ENCODE assay signal across 23 cellular contexts in the genomic region with DNA sequence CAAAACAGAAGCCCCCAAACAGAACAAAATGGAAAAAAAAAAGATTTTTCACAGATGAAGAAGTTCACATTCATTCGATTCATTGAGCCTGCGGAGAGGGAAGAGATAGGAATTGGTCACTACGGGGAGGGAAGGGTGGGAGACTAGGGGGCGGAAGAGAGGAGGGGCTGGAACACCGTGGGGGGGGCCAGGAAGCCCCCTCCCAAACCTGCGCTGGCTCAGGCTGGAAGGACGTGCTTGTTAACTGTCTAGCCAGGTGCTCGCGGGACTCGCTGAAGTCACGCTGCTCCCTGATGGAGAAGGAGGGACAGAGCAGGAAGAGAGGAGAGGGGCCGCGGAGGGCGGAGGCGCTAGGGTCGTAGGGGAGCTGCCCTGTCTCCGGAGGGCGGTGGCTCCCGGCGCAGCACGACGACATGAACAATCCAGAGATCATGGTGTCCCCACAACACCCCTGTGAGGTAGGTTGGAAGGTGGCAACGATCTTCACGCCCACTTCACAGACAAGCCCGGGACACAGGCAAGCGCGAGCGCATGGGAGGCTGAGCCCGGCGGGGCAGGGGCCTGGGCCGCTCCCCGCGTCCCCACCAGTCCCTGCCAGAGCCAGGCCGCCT. TPM values are rescaled to one million over a fixed set of nuclear protein-coding genes. Genes with fewer than 3 reads are reported as not detected.
DNase-seq lines count a peak whose midpoint lies in the region; ATAC-seq and TF ChIP-seq lines count a peak whose summit lies in the region.
"Had no signal": no experiment of that assay in that cellular context is flagged by ENCODE, and none has a peak within 500 bp of the region (broad histone marks: within the 10 kb centered on the region; RNA-seq: fewer than 3 reads in every experiment).

No MANE protein-coding gene starts in this region.

- TF ChIP-seq CTCF in HEK293 (tag by site-specific recombination; IDR thresholded peaks at IDR 0.05) (no peak), WTC11 (IDR thresholded peaks at IDR 0.05) (no peak), sigmoid colon (IDR thresholded peaks at IDR 0.05) (no peak)

- CTCF ChIA-PET in HEK293 (lab: Yijun Ruan, JAX) = no interaction called here
- CTCF ChIA-PET in WTC11 (lab: Charles Lee) = interaction anchor here (0.6 to 1.1 kb wide), 3 partner anchors 21 to 288 kb away, joined by 3 to 4 read pairs (median 4); a partner anchor contains a TSS

- H3K4me1 ChIP-seq in HEK293 (ENCODE audit: control insufficient read depth, insufficient read depth, low read length) (no peaks in the 10 kb centered on the region), sigmoid colon (peaks cover 0 to 15% (median 9%) of the 10 kb centered on the region in 4 donors)
- H3K4me1 ChIP-seq: pancreas, tibial artery had no signal

- intact Hi-C loops in sigmoid colon (cut with DNase I) = no loop called here

- no peak for TF ChIP-seq EP300 in sigmoid colon (IDR thresholded peaks at IDR 0.05)

- H3K4me3 ChIP-seq in HEK293 (ENCODE audit: low read depth, low read length) = no peak overlapping the region
- H3K4me3 ChIP-seq in sigmoid colon = no peak overlapping the region
- H3K4me3 ChIP-seq: pancreas, skin epidermis, tibial artery had no signal

- DNase-seq in WTC11 (ENCODE audit: low spot score) (peak; percentile 48), iPS-NIHi11 (ENCODE audit: low spot score) (peak; percentile 61), sigmoid colon (no peak), NCI-H2107 (lab: John Stamatoyannopoulos, UW) (no peak), NCI-H1092 (lab: John Stamatoyannopoulos, UW) (no peak)
- no peak for DNase-seq in naive thymus-derived CD8-positive, alpha-beta T cell
- DNase-seq: activated CD4-positive, alpha-beta T cell treated with anti-CD3 and anti-CD28 coated beads for 36 hours; activated naive CD4-positive, alpha-beta T cell treated with anti-CD3 and anti-CD28 coated beads, Interleukin-2, amount 10 ng/mL, durations not matched to agents 7 days and 5 days; activated T-cell treated with anti-CD3 and anti-CD28 coated beads, Interleukin-2, amount 50 U/mL, for 72 hours; AML-193; DND-41; HFFc6; NCI-H1436; NCI-H2171 treated with DMSO at 0.1 percent for 48 hours; NCI-H526; stimulated activated naive CD4-positive, alpha-beta T cell; tibial artery had no signal

- H3K4me1 Mint-ChIP-seq in WTC11 = peaks cover 7% of the 10 kb centered on the region
- peaks cover 0 to 2% (median 0%) of the 10 kb centered on the region in 4 donors for H3K4me1 Mint-ChIP-seq in naive thymus-derived CD8-positive, alpha-beta T cell
- H3K4me1 Mint-ChIP-seq: activated CD4-positive, alpha-beta T cell treated with anti-CD3 and anti-CD28 coated beads for 36 hours; activated naive CD4-positive, alpha-beta T cell treated with anti-CD3 and anti-CD28 coated beads, Interleukin-2, amount 10 ng/mL, durations not matched to agents 7 days and 5 days had no signal

- H3K36me3 ChIP-seq in HEK293 (ENCODE audit: control insufficient read depth in 2 of 2, insufficient read depth in 1 of 2, low read length in 2 of 2) (peaks cover 10 to 56% of the 10 kb centered on the region in 2 experiments; a peak in 2 of 3 replicates), sigmoid colon (peaks cover 45 to 53% (median 52%) of the 10 kb centered on the region in 4 donors)

- no peaks in the 10 kb centered on the region for H3K9me3 Mint-ChIP-seq in WTC11
- H3K9me3 Mint-ChIP-seq in naive thymus-derived CD8-positive, alpha-beta T cell = no peaks in the 10 kb centered on the region
- H3K9me3 Mint-ChIP-seq: activated naive CD4-positive, alpha-beta T cell treated with anti-CD3 and anti-CD28 coated beads, Interleukin-2, amount 10 ng/mL, durations not matched to agents 7 days and 5 days; activated T-cell treated with anti-CD3 and anti-CD28 coated beads, Interleukin-2, amount 50 U/mL, for 72 hours; HFFc6 had no signal

- H3K27me3 Mint-ChIP-seq in WTC11 (ENCODE audit: low read depth) = no peaks in the 10 kb centered on the region
- H3K27me3 Mint-ChIP-seq in naive thymus-derived CD8-positive, alpha-beta T cell = no peaks in the 10 kb centered on the region
- H3K27me3 Mint-ChIP-seq: activated CD4-positive, alpha-beta T cell treated with anti-CD3 and anti-CD28 coated beads for 36 hours; activated naive CD4-positive, alpha-beta T cell treated with anti-CD3 and anti-CD28 coated beads, Interleukin-2, amount 10 ng/mL, durations not matched to agents 7 days and 5 days had no signal

- TF ChIP-seq POLR2A in sigmoid colon (IDR thresholded peaks at IDR 0.05) = no peak

- peak; percentile 46 for ATAC-seq in WTC11
- ATAC-seq in naive thymus-derived CD8-positive, alpha-beta T cell = no peak
- ATAC-seq: activated CD4-positive, alpha-beta T cell treated with anti-CD3 and anti-CD28 coated beads for 36 hours; activated T-cell treated with anti-CD3 and anti-CD28 coated beads, Interleukin-2, amount 50 U/mL, for 72 hours; pancreas had no signal

- no peak overlapping the region for H3K27ac ChIP-seq in HEK293 (ENCODE audit: extremely low read depth, low read depth, low read length)
- peak overlapping the region; percentile 19 to 48 (median 42) for H3K27ac ChIP-seq in sigmoid colon
- H3K27ac ChIP-seq: pancreas, tibial artery had no signal

- H3K27ac Mint-ChIP-seq in WTC11 = peak overlapping the region; percentile 86
- no peak overlapping the region for H3K27ac Mint-ChIP-seq in naive thymus-derived CD8-positive, alpha-beta T cell
- H3K27ac Mint-ChIP-seq: activated CD4-positive, alpha-beta T cell treated with anti-CD3 and anti-CD28 coated beads for 36 hours; activated naive CD4-positive, alpha-beta T cell treated with anti-CD3 and anti-CD28 coated beads, Interleukin-2, amount 10 ng/mL, durations not matched to agents 7 days and 5 days; activated T-cell treated with anti-CD3 and anti-CD28 coated beads, Interleukin-2, amount 50 U/mL, for 72 hours; HFFc6 had no signal

- 82 to 85% methylated on average over 34 of the region's 34 CpGs for WGBS in sigmoid colon, 2 donors

- H3K9me3 ChIP-seq in HEK293 (ENCODE audit: control insufficient read depth, insufficient read depth, low read depth, low read length) = no peaks in the 10 kb centered on the region
- H3K9me3 ChIP-seq in sigmoid colon = no peaks in the 10 kb centered on the region
- H3K9me3 ChIP-seq: pancreas, tibial artery had no signal

- H3K36me3 Mint-ChIP-seq in WTC11 = peaks cover 41% of the 10 kb centered on the region
- peaks cover 0 to 49% (median 0%) of the 10 kb centered on the region in 3 donors for H3K36me3 Mint-ChIP-seq in naive thymus-derived CD8-positive, alpha-beta T cell

- H3K27me3 ChIP-seq in sigmoid colon = no peaks in the 10 kb centered on the region
- H3K27me3 ChIP-seq: pancreas, tibial artery had no signal

- H3K4me3 Mint-ChIP-seq in WTC11 = no peak overlapping the region
- H3K4me3 Mint-ChIP-seq in naive thymus-derived CD8-positive, alpha-beta T cell = no peak overlapping the region
- H3K4me3 Mint-ChIP-seq: activated CD4-positive, alpha-beta T cell treated with anti-CD3 and anti-CD28 coated beads for 36 hours; activated naive CD4-positive, alpha-beta T cell treated with anti-CD3 and anti-CD28 coated beads, Interleukin-2, amount 10 ng/mL, durations not matched to agents 7 days and 5 days; activated T-cell treated with anti-CD3 and anti-CD28 coated beads, Interleukin-2, amount 50 U/mL, for 72 hours; HFFc6 had no signal

- POLR2A ChIA-PET in HEK293 (lab: Yijun Ruan, JAX) (no interaction called here), WTC11 (lab: Charles Lee) (no interaction called here)
- POLR2A ChIA-PET in naive thymus-derived CD8-positive, alpha-beta T cell (lab: Charles Lee) = no interaction called here

RNA-seq across cellular contexts. Expression of a gene that starts 10.5 kb away (rescaled TPM):
- total RNA-seq in WTC11 (2021) (528 to 572 TPM (median 549 TPM) in 3 replicates), sigmoid colon (10 to 100 TPM; 63.9 to 96.9 (median 90.8) TPM)
- 100 to 1,000 TPM in 2 of 3 donors, 10 to 100 TPM in 1; 91.9 to 232 (median 127) TPM for polyA plus RNA-seq in sigmoid colon
- 100 to 1,000 TPM; 159 to 167 TPM for total RNA-seq in naive thymus-derived CD8-positive, alpha-beta T cell
- 10 to 100 TPM; 14.5 to 26.2 (median 14.7) TPM for polyA plus RNA-seq in naive thymus-derived CD8-positive, alpha-beta T cell

RNA-seq across cellular contexts. Expression of a gene that starts 19.4 kb away (rescaled TPM):
- total RNA-seq in WTC11 (2021) = 0.18 to 0.35 TPM (median 0.21 TPM) in 3 replicates
- 1 to 10 TPM in 2 of 4 donors, not detected in 2; 1.1 to 1.4 TPM for total RNA-seq in sigmoid colon
- 1 to 10 TPM in 2 of 3 donors, under 1 TPM in 1; 0.60 to 1.2 (median 1.1) TPM for polyA plus RNA-seq in sigmoid colon
- under 1 TPM; 0.62 to 0.96 TPM for total RNA-seq in naive thymus-derived CD8-positive, alpha-beta T cell
- under 1 TPM in 1 of 3 donors, not detected in 2; 0.38 TPM for polyA plus RNA-seq in naive thymus-derived CD8-positive, alpha-beta T cell
- total RNA-seq: HFFc6, lung microvascular endothelial cell, MCF 10A had no signal
- polyA plus RNA-seq: keratinocyte had no signal

RNA-seq across cellular contexts. Expression of a gene that starts 21.2 kb away (rescaled TPM):
- 61.5 to 62.9 TPM (median 62.4 TPM) in 3 replicates for total RNA-seq in WTC11 (2021)
- 10 to 100 TPM; 34.9 to 48.2 (median 37.9) TPM for total RNA-seq in sigmoid colon
- polyA plus RNA-seq in sigmoid colon = 10 to 100 TPM; 54.3 to 78.3 (median 54.7) TPM
- 10 to 100 TPM; 54.1 to 64.8 TPM for total RNA-seq in naive thymus-derived CD8-positive, alpha-beta T cell
- polyA plus RNA-seq in naive thymus-derived CD8-positive, alpha-beta T cell = 10 to 100 TPM; 16.3 to 30.1 (median 20.6) TPM

RNA-seq across cellular contexts. Expression of a gene that starts 38.4 kb away (rescaled TPM):
- total RNA-seq in WTC11 (2021) = 1.9 to 3.5 TPM (median 2.9 TPM) in 3 replicates
- 1 to 10 TPM in 1 of 4 donors, under 1 TPM in 3; 0.41 to 5.8 (median 0.69) TPM for total RNA-seq in sigmoid colon
- polyA plus RNA-seq in sigmoid colon = 1 to 10 TPM in 2 of 3 donors, under 1 TPM in 1; 0.60 to 1.7 (median 1.4) TPM
- 1 to 10 TPM; 3.3 to 3.7 TPM for total RNA-seq in naive thymus-derived CD8-positive, alpha-beta T cell
- 1 to 10 TPM in 2 of 3 donors, under 1 TPM in 1; 0.50 to 1.2 (median 1.1) TPM for polyA plus RNA-seq in naive thymus-derived CD8-positive, alpha-beta T cell

RNA-seq across cellular contexts. Expression of a gene that starts 41.5 kb away (rescaled TPM):
- 96.4 to 119 TPM (median 114 TPM) in 3 replicates for total RNA-seq in WTC11 (2021)
- total RNA-seq in sigmoid colon = 100 to 1,000 TPM in 1 of 4 donors, 10 to 100 TPM in 3; 65.8 to 146 (median 78.5) TPM
- 100 to 1,000 TPM in 2 of 3 donors, 10 to 100 TPM in 1; 79.5 to 183 (median 175) TPM for polyA plus RNA-seq in sigmoid colon
- total RNA-seq in naive thymus-derived CD8-positive, alpha-beta T cell = 10 to 100 TPM; 73.7 TPM
- polyA plus RNA-seq in naive thymus-derived CD8-positive, alpha-beta T cell = 100 to 1,000 TPM; 130 to 162 (median 144) TPM

Comparison
In these comparisons a context has a peak if more than half of its experiments do, and no peak if none do; other contexts are left out.
1. DNase-seq: peak in WTC11 (single experiment) and iPS-NIHi11 (single experiment); none in sigmoid colon (single experiment), naive thymus-derived CD8-positive, alpha-beta T cell (0 of 10), NCI-H2107 (single experiment) and NCI-H1092 (single experiment).